In the genomic region with DNA sequence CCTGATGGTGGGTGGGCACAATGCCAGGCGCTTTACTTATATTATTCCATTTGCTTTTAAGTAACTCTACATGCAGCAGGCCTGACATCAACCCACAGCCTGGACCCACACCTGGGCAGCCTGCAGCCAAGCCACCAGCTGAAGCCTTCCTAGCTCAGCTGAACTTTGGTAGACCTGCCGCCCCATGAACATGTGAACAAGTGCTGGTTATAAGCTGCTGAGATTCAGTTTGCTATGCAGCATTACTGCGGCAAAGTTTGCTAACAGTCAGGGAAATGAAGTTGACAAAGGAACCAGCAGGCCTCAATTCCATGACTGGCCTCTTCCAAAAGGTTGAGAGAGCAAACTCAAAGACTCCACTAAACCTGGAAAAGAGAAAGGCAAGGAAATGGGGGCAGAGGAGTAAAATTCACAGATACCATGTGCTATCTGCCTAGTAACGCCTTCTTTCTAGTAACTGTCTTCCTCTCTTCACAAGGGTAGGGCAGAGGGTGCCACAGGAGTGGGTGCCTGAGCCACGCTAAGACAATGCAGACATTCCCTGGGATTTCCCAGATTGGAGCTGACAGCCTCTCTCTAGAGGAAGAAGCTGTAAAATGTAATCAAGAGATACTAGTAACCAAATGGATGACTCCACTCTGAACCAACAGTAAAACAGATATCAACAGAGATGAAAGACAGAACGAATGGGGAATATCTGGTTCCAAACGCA, we compare ENCODE assay signal across 3 cellular contexts.
TF ChIP-seq lines count a peak whose summit lies in the region.

No MANE protein-coding gene starts in this region.

TF ChIP-seq in SK-N-SH, 30 proteins besides CTCF, POLR2A, EP300 and RAD21:
- TF ChIP-seq NFIC (IDR thresholded peaks at IDR 0.05; ENCODE audit: borderline replicate concordance) (no peak), MXI1 (IDR thresholded peaks at IDR 0.05; ENCODE audit: low read depth, low read length) (no peak), TCF12 (IDR thresholded peaks at IDR 0.05) (no peak), RFX5 (IDR thresholded peaks at IDR 0.05; ENCODE audit: low read length) (no peak), RXRA (IDR thresholded peaks at IDR 0.05; ENCODE audit: borderline replicate concordance, low read depth) (no peak), GABPA (IDR thresholded peaks at IDR 0.05; ENCODE audit: low read depth) (no peak), POLR2AphosphoS5 (IDR thresholded peaks at IDR 0.05; ENCODE audit: low read depth, low read length) (no peak), CHD2 (IDR thresholded peaks at IDR 0.05; ENCODE audit: low read length, partially characterized antibody) (no peak)
- TF ChIP-seq, protein P1, sequence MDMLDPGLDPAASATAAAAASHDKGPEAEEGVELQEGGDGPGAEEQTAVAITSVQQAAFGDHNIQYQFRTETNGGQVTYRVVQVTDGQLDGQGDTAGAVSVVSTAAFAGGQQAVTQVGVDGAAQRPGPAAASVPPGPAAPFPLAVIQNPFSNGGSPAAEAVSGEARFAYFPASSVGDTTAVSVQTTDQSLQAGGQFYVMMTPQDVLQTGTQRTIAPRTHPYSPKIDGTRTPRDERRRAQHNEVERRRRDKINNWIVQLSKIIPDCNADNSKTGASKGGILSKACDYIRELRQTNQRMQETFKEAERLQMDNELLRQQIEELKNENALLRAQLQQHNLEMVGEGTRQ (IDR thresholded peaks at IDR 0.05; ENCODE audit: borderline replicate concordance, low read depth, low read length): no peak
- TF ChIP-seq, protein P2, sequence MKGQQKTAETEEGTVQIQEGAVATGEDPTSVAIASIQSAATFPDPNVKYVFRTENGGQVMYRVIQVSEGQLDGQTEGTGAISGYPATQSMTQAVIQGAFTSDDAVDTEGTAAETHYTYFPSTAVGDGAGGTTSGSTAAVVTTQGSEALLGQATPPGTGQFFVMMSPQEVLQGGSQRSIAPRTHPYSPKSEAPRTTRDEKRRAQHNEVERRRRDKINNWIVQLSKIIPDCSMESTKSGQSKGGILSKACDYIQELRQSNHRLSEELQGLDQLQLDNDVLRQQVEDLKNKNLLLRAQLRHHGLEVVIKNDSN (IDR thresholded peaks at IDR 0.05; ENCODE audit: borderline replicate concordance, low read depth): no peak
TF ChIP-seq in SK-N-SH: peak in this region for 0.

TF ChIP-seq in SK-N-SH treated with all-trans-retinoic acid at 6 μM for 48 hours, 23 proteins besides CTCF, POLR2A, EP300 and RAD21:
- TF ChIP-seq ZNF70 (CRISPR knock-in tag; IDR thresholded peaks at IDR 0.05): no peak
- TF ChIP-seq ISL1 (CRISPR knock-in tag; IDR thresholded peaks at IDR 0.05): no peak
- TF ChIP-seq ESRRG (CRISPR knock-in tag; IDR thresholded peaks at IDR 0.05): no peak
- no peak for TF ChIP-seq ARNTL (CRISPR knock-in tag; IDR thresholded peaks at IDR 0.05; ENCODE audit: borderline replicate concordance, low read depth)
- TF ChIP-seq, protein P3, sequence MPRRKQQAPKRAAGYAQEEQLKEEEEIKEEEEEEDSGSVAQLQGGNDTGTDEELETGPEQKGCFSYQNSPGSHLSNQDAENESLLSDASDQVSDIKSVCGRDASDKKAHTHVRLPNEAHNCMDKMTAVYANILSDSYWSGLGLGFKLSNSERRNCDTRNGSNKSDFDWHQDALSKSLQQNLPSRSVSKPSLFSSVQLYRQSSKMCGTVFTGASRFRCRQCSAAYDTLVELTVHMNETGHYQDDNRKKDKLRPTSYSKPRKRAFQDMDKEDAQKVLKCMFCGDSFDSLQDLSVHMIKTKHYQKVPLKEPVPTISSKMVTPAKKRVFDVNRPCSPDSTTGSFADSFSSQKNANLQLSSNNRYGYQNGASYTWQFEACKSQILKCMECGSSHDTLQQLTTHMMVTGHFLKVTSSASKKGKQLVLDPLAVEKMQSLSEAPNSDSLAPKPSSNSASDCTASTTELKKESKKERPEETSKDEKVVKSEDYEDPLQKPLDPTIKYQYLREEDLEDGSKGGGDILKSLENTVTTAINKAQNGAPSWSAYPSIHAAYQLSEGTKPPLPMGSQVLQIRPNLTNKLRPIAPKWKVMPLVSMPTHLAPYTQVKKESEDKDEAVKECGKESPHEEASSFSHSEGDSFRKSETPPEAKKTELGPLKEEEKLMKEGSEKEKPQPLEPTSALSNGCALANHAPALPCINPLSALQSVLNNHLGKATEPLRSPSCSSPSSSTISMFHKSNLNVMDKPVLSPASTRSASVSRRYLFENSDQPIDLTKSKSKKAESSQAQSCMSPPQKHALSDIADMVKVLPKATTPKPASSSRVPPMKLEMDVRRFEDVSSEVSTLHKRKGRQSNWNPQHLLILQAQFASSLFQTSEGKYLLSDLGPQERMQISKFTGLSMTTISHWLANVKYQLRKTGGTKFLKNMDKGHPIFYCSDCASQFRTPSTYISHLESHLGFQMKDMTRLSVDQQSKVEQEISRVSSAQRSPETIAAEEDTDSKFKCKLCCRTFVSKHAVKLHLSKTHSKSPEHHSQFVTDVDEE (CRISPR knock-in tag; IDR thresholded peaks at IDR 0.05): no peak

TF ChIP-seq in IMR-90, 13 proteins besides CTCF, POLR2A, EP300 and RAD21:
- TF ChIP-seq, protein P1 (IDR thresholded peaks at IDR 0.05; ENCODE audit: low read depth, low read length): no peak
- TF ChIP-seq BHLHE40 (IDR thresholded peaks at IDR 0.05; ENCODE audit: low read depth, low read length): no peak
- no peak for TF ChIP-seq SMC3 (IDR thresholded peaks at IDR 0.05; ENCODE audit: low read depth, low read length)
- no peak for TF ChIP-seq MAFK (IDR thresholded peaks at IDR 0.05; ENCODE audit: low read depth, low read length)
- TF ChIP-seq CEBPB (IDR thresholded peaks at IDR 0.05; ENCODE audit: low read depth, low read length): no peak
- TF ChIP-seq NFE2L2 (IDR thresholded peaks at IDR 0.05; ENCODE audit: low read depth, low read length): no peak
- no peak for TF ChIP-seq MXI1 (IDR thresholded peaks at IDR 0.05; ENCODE audit: borderline replicate concordance, low read depth, low read length)
- TF ChIP-seq RCOR1 (IDR thresholded peaks at IDR 0.05; ENCODE audit: insufficient replicate concordance, low read length): no peak
- no peak for TF ChIP-seq RFX5 (IDR thresholded peaks at IDR 0.05; ENCODE audit: low read depth, low read length)
